In genomic region chr2:70655786-70656185, GRCh38 we compare ENCODE assay signal across 15 cellular contexts.
A peak's percentile ranks its signal among the peaks of the same experiment; 100 is the strongest.
DNase-seq lines count a peak whose midpoint lies in the region; TF ChIP-seq lines count a peak whose summit lies in the region.
"Had no signal": no experiment of that assay in that cellular context is flagged by ENCODE, and none has a peak within 500 bp of the region (broad histone marks: within the 10 kb centered on the region; RNA-seq: fewer than 3 reads in every experiment).

No MANE protein-coding gene starts in this region.

- H3K27ac ChIP-seq in coronary artery, result no peak overlapping the region
- no peak overlapping the region for H3K27ac ChIP-seq in CD4-positive, alpha-beta memory T cell (ENCODE audit: low read depth, low read length)
- H3K27ac ChIP-seq: SJCRH30 had no signal

- no peak overlapping the region for H3K4me2 ChIP-seq in Loucy (ENCODE audit: low read depth, low read length, poor library complexity, severe bottlenecking)

- H3K9me3 Mint-ChIP-seq in activated naive CD4-positive, alpha-beta T cell treated with anti-CD3 and anti-CD28 coated beads, Interleukin-2, amount 50 U/mL, for 24 hours, result peaks cover 4% of the 10 kb centered on the region
- peaks cover 2% of the 10 kb centered on the region for H3K9me3 Mint-ChIP-seq in activated naive CD4-positive, alpha-beta T cell treated with anti-CD3 and anti-CD28 coated beads for 36 hours
- H3K9me3 Mint-ChIP-seq in osteocyte (ENCODE audit: unreplicated experiment), result no peaks in the 10 kb centered on the region
- peaks cover 0 to 10% (median 3%) of the 10 kb centered on the region in 8 donors for H3K9me3 Mint-ChIP-seq in CD4-positive, alpha-beta memory T cell

- no peak overlapping the region for H3K9ac ChIP-seq in Loucy (ENCODE audit: low read depth, low read length, poor library complexity, severe bottlenecking)

- no peaks in the 10 kb centered on the region for H3K79me2 ChIP-seq in Loucy (ENCODE audit: insufficient read depth, low read length)

- TF ChIP-seq CTCF in Loucy (conservative IDR thresholded peaks at IDR 0.05; ENCODE audit: low read length) (no peak), coronary artery (IDR thresholded peaks at IDR 0.05) (no peak), osteocyte (IDR thresholded peaks at IDR 0.05) (no peak)

- DNase-seq in activated naive CD4-positive, alpha-beta T cell treated with anti-CD3 and anti-CD28 coated beads for 36 hours, result no peak
- DNase-seq in coronary artery (ENCODE audit: low spot score) (peak; percentile 9), osteocyte (ENCODE audit: extremely low spot score, unreplicated experiment) (peak; percentile 49)
- no peak for DNase-seq in stimulated activated CD4-positive, alpha-beta T cell treated with anti-CD3 and anti-CD28 coated beads, Interleukin-4, amount 100 ng/mL, for 4 hours
- DNase-seq in CD4-positive, alpha-beta memory T cell, result no peak
- DNase-seq: BE2C, DND-41, NCI-H2081 treated with DMSO at 0.1 percent for 48 hours, NCI-H524 treated with DMSO at 0.1 percent for 48 hours had no signal

- H3K36me3 Mint-ChIP-seq in activated naive CD4-positive, alpha-beta T cell treated with anti-CD3 and anti-CD28 coated beads, Interleukin-2, amount 50 U/mL, for 24 hours, result peaks cover 4% of the 10 kb centered on the region
- H3K36me3 Mint-ChIP-seq in activated naive CD4-positive, alpha-beta T cell treated with anti-CD3 and anti-CD28 coated beads for 36 hours (ENCODE audit: low read depth), result no peaks in the 10 kb centered on the region
- H3K36me3 Mint-ChIP-seq in osteocyte (ENCODE audit: unreplicated experiment), result no peaks in the 10 kb centered on the region
- no peaks in the 10 kb centered on the region for H3K36me3 Mint-ChIP-seq in CD4-positive, alpha-beta memory T cell
- H3K36me3 Mint-ChIP-seq: CD4-positive, CD25-positive, alpha-beta regulatory T cell; IgD-negative memory B cell had no signal

- H3K4me1 Mint-ChIP-seq in activated naive CD4-positive, alpha-beta T cell treated with anti-CD3 and anti-CD28 coated beads, Interleukin-2, amount 50 U/mL, for 24 hours, result peaks cover 37% of the 10 kb centered on the region
- H3K4me1 Mint-ChIP-seq in activated naive CD4-positive, alpha-beta T cell treated with anti-CD3 and anti-CD28 coated beads for 36 hours (ENCODE audit: low read depth), result peaks cover 20% of the 10 kb centered on the region
- no peaks in the 10 kb centered on the region for H3K4me1 Mint-ChIP-seq in osteocyte (ENCODE audit: unreplicated experiment)
- peaks cover 11 to 21% (median 15%) of the 10 kb centered on the region in 4 donors for H3K4me1 Mint-ChIP-seq in CD4-positive, alpha-beta memory T cell

- H3F3A ChIP-seq in Loucy (ENCODE audit: low read depth), result no peaks in the 10 kb centered on the region

- H3K36me3 ChIP-seq in Loucy (ENCODE audit: insufficient read depth, low read length), result no peaks in the 10 kb centered on the region
- no peaks in the 10 kb centered on the region for H3K36me3 ChIP-seq in CD4-positive, alpha-beta memory T cell (ENCODE audit: insufficient read depth, low read length)
- H3K36me3 ChIP-seq: BE2C, SJCRH30 had no signal

- H3K27ac Mint-ChIP-seq in activated naive CD4-positive, alpha-beta T cell treated with anti-CD3 and anti-CD28 coated beads, Interleukin-2, amount 50 U/mL, for 24 hours, result peak overlapping the region; percentile 70
- no peak overlapping the region for H3K27ac Mint-ChIP-seq in activated naive CD4-positive, alpha-beta T cell treated with anti-CD3 and anti-CD28 coated beads for 36 hours
- H3K27ac Mint-ChIP-seq in osteocyte (ENCODE audit: unreplicated experiment), result no peak overlapping the region
- H3K27ac Mint-ChIP-seq in CD4-positive, alpha-beta memory T cell, result peak overlapping the region in 1 of 7 donors; percentile 51

- CTCF ChIA-PET in activated naive CD4-positive, alpha-beta T cell treated with anti-CD3 and anti-CD28 coated beads for 36 hours (lab: Charles Lee), result interaction anchor here (0.7 to 4.3 kb wide), 15 partner anchors 12 to 352 kb away, joined by 3 to 34 read pairs (median 5); partner anchors contain the start of gene ADD2
- CTCF ChIA-PET in CD4-positive, alpha-beta memory T cell (lab: Charles Lee; ENCODE audit: partially characterized antibody), result interaction anchor here (0.7 to 2.3 kb wide), 9 partner anchors 8 to 292 kb away, joined by 3 to 15 read pairs (median 3); no protein-coding TSS in a partner anchor

- no peaks in the 10 kb centered on the region for H3K27me3 ChIP-seq in Loucy (ENCODE audit: insufficient read depth, low read length, poor library complexity, severe bottlenecking)
- H3K27me3 ChIP-seq in CD4-positive, alpha-beta memory T cell (ENCODE audit: insufficient read depth, low read length), result no peaks in the 10 kb centered on the region
- H3K27me3 ChIP-seq: BE2C had no signal

- H3K27me3 Mint-ChIP-seq in activated naive CD4-positive, alpha-beta T cell treated with anti-CD3 and anti-CD28 coated beads, Interleukin-2, amount 50 U/mL, for 24 hours, result peaks cover 7% of the 10 kb centered on the region
- no peaks in the 10 kb centered on the region for H3K27me3 Mint-ChIP-seq in activated naive CD4-positive, alpha-beta T cell treated with anti-CD3 and anti-CD28 coated beads for 36 hours (ENCODE audit: low read depth)
- peaks cover 29% of the 10 kb centered on the region for H3K27me3 Mint-ChIP-seq in osteocyte (ENCODE audit: unreplicated experiment)
- H3K27me3 Mint-ChIP-seq in CD4-positive, alpha-beta memory T cell, result peaks cover 16 to 25% of the 10 kb centered on the region in 2 donors

- peak overlapping the region; percentile 27; the same call in 1 of the 2 replicates for H2AFZ ChIP-seq in Loucy (ENCODE audit: low read length)

- H4K20me1 ChIP-seq in Loucy (ENCODE audit: insufficient read depth, low read length, poor library complexity, severe bottlenecking), result no peaks in the 10 kb centered on the region

- H3K9me2 ChIP-seq in Loucy (replicated peaks; ENCODE audit: low read depth, low read length), result no peaks in the 10 kb centered on the region

- intact Hi-C loops in activated naive CD4-positive, alpha-beta T cell treated with anti-CD3 and anti-CD28 coated beads for 36 hours (cut with micrococcal nuclease), result loop anchor here (1.0 to 2.0 kb wide), 5 partner anchors 112 to 292 kb away; no protein-coding TSS in a partner anchor
- intact Hi-C loops in CD4-positive, alpha-beta memory T cell (cut with micrococcal nuclease), result loop anchor here (1.0 kb wide), 1 partner anchor 292 kb away; no protein-coding TSS in a partner anchor

- peaks cover 22% of the 10 kb centered on the region for H3K4me1 ChIP-seq in Loucy (ENCODE audit: insufficient read depth, low read length, poor library complexity, severe bottlenecking)
- H3K4me1 ChIP-seq in CD4-positive, alpha-beta memory T cell (ENCODE audit: insufficient read depth, low read length), result peaks cover 13% of the 10 kb centered on the region
- H3K4me1 ChIP-seq: BE2C, SJCRH30 had no signal

- H3K4me3 ChIP-seq in Loucy (ENCODE audit: low read length, poor library complexity, severe bottlenecking), result no peak overlapping the region
- no peak overlapping the region for H3K4me3 ChIP-seq in coronary artery
- H3K4me3 ChIP-seq in CD4-positive, alpha-beta memory T cell (ENCODE audit: low read length in 2 of 2), result no peak overlapping the region
- H3K4me3 ChIP-seq: GM12878, SJCRH30 had no signal

- no peaks in the 10 kb centered on the region for H3K9me3 ChIP-seq in Loucy (ENCODE audit: insufficient read depth, low read depth, low read length)
- H3K9me3 ChIP-seq in CD4-positive, alpha-beta memory T cell (ENCODE audit: control insufficient read depth in 1 of 2, low read length in 2 of 2), result no peaks in the 10 kb centered on the region
- H3K9me3 ChIP-seq: BE2C, SJCRH30 had no signal

- POLR2A ChIA-PET in CD4-positive, alpha-beta memory T cell (lab: Charles Lee; ENCODE audit: partially characterized antibody), result no interaction called here

- no peak overlapping the region for H3K4me3 Mint-ChIP-seq in activated naive CD4-positive, alpha-beta T cell treated with anti-CD3 and anti-CD28 coated beads, Interleukin-2, amount 50 U/mL, for 24 hours
- H3K4me3 Mint-ChIP-seq in activated naive CD4-positive, alpha-beta T cell treated with anti-CD3 and anti-CD28 coated beads for 36 hours, result no peak overlapping the region
- no peak overlapping the region for H3K4me3 Mint-ChIP-seq in osteocyte (ENCODE audit: unreplicated experiment)
- H3K4me3 Mint-ChIP-seq in CD4-positive, alpha-beta memory T cell, result no peak overlapping the region
- H3K4me3 Mint-ChIP-seq: CD4-positive, CD25-positive, alpha-beta regulatory T cell had no signal

Comparison
In these comparisons a context has a peak if more than half of its experiments do, and no peak if none do; other contexts are left out.
1. DNase-seq: peak in coronary artery (single experiment) and osteocyte (single experiment); none in activated naive CD4-positive, alpha-beta T cell treated with anti-CD3 and anti-CD28 coated beads for 36 hours (single experiment), stimulated activated CD4-positive, alpha-beta T cell treated with anti-CD3 and anti-CD28 coated beads, Interleukin-4, amount 100 ng/mL, for 4 hours (0 of 2) and CD4-positive, alpha-beta memory T cell (0 of 5).